2 cellular contexts compared by ENCODE assay signal in the genomic region with DNA sequence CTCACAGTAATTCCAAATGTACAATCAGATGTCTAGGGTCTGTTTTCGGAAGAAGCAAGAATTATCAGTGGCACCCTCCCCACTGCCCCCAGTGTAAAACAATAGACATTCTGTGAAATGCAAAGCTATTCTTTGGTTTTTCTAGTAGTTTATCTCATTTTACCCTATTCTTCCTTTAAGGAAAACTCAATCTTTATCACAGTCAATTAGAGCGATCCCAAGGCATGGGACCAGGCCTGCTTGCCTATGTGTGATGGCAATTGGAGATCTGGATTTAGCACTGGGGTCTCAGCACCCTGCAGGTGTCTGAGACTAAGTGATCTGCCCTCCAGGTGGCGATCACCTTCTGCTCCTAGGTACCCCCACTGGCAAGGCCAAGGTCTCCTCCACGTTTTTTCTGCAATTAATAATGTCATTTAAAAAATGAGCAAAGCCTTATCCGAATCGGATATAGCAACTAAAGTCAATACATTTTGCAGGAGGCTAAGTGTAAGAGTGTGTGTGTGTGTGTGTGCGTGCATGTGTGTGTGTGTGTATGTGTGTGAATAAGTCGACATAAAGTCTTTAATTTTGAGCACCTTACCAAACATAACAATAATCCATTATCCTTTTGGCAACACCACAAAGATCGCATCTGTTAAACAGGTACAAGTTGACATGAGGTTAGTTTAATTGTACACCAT.
TF ChIP-seq lines count a peak whose summit lies in the region.

No MANE protein-coding gene starts in this region.

TF ChIP-seq in A549, 52 proteins besides CTCF, POLR2A, EP300 and RAD21:
- TF ChIP-seq, protein P1, sequence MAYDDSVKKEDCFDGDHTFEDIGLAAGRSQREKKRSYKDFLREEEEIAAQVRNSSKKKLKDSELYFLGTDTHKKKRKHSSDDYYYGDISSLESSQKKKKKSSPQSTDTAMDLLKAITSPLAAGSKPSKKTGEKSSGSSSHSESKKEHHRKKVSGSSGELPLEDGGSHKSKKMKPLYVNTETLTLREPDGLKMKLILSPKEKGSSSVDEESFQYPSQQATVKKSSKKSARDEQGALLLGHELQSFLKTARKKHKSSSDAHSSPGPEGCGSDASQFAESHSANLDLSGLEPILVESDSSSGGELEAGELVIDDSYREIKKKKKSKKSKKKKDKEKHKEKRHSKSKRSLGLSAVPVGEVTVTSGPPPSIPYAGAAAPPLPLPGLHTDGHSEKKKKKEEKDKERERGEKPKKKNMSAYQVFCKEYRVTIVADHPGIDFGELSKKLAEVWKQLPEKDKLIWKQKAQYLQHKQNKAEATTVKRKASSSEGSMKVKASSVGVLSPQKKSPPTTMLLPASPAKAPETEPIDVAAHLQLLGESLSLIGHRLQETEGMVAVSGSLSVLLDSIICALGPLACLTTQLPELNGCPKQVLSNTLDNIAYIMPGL (CRISPR knock-in tag; IDR thresholded peaks at IDR 0.05; ENCODE audit: borderline replicate concordance) = no peak
- no peak for TF ChIP-seq TFCP2L1 (CRISPR knock-in tag; IDR thresholded peaks at IDR 0.05)
- TF ChIP-seq BHLHE40 (IDR thresholded peaks at IDR 0.05; ENCODE audit: low read depth, low read length) = no peak
TF ChIP-seq in A549: peak in this region for 0.

TF ChIP-seq in K562, 482 proteins besides CTCF, POLR2A, EP300 and RAD21:
- TF ChIP-seq SMAD4 (CRISPR knock-in tag; conservative IDR thresholded peaks at IDR 0.05) = no peak
- no peak for TF ChIP-seq TEAD2 (tag; IDR thresholded peaks at IDR 0.05)
- TF ChIP-seq HOXB6 (CRISPR knock-in tag; IDR thresholded peaks at IDR 0.05; ENCODE audit: borderline replicate concordance) = no peak
- no peak for TF ChIP-seq GABPB2 (CRISPR knock-in tag; conservative IDR thresholded peaks at IDR 0.05)
- no peak for TF ChIP-seq SOX6 (IDR thresholded peaks at IDR 0.05)
- TF ChIP-seq POLR3G (IDR thresholded peaks at IDR 0.05; ENCODE audit: extremely low read depth, insufficient read length, insufficient replicate concordance) = no peak
- TF ChIP-seq, protein P2, sequence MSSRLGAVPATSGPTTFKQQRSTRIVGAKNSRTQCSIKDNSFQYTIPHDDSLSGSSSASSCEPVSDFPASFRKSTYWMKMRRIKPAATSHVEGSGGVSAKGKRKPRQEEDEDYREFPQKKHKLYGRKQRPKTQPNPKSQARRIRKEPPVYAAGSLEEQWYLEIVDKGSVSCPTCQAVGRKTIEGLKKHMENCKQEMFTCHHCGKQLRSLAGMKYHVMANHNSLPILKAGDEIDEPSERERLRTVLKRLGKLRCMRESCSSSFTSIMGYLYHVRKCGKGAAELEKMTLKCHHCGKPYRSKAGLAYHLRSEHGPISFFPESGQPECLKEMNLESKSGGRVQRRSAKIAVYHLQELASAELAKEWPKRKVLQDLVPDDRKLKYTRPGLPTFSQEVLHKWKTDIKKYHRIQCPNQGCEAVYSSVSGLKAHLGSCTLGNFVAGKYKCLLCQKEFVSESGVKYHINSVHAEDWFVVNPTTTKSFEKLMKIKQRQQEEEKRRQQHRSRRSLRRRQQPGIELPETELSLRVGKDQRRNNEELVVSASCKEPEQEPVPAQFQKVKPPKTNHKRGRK (tag; IDR thresholded peaks at IDR 0.05) = no peak
- TF ChIP-seq ZNF143 (CRISPR knock-in tag; IDR thresholded peaks at IDR 0.05) = no peak
- TF ChIP-seq JUND (IDR thresholded peaks at IDR 0.05; ENCODE audit: borderline replicate concordance, low read depth, low read length) = no peak
- no peak for TF ChIP-seq JUND (tag; IDR thresholded peaks at IDR 0.05; ENCODE audit: borderline replicate concordance, low read depth, low read length)
- TF ChIP-seq U2AF1 (optimal IDR thresholded peaks at IDR 0.05; ENCODE audit: low read depth, low read length) = no peak
- no peak for TF ChIP-seq STAT5A (IDR thresholded peaks at IDR 0.05; ENCODE audit: borderline replicate concordance, low read length)
- no peak for TF ChIP-seq TARDBP (IDR thresholded peaks at IDR 0.05)
- TF ChIP-seq CBFB (CRISPR knock-in tag; IDR thresholded peaks at IDR 0.05) = no peak
- no peak for TF ChIP-seq SAFB2 (IDR thresholded peaks at IDR 0.05; ENCODE audit: borderline replicate concordance, low read depth, low read length, severe bottlenecking)
- TF ChIP-seq NR2C2 (CRISPR knock-in tag; IDR thresholded peaks at IDR 0.05) = no peak
- no peak for TF ChIP-seq NR2C2 (tag; IDR thresholded peaks at IDR 0.05)
- TF ChIP-seq SMAD2 (IDR thresholded peaks at IDR 0.05; ENCODE audit: low read depth, low read length) = no peak
